12 cellular contexts compared by ENCODE assay signal in genomic region chr15:41079717-41080116, GRCh38.
"Had no signal": no experiment of that assay in that cellular context is flagged by ENCODE, and none has a peak within 500 bp of the region (broad histone marks: within the 10 kb centered on the region; RNA-seq: fewer than 3 reads in every experiment).

No MANE protein-coding gene starts in this region.

- H3K4me3 ChIP-seq: dorsolateral prefrontal cortex, stomach, thoracic aorta had no signal

- H3K9me3 ChIP-seq: stomach, thoracic aorta had no signal

- ATAC-seq: activated CD8-positive, alpha-beta T cell treated with anti-CD3 and anti-CD28 coated beads, Interleukin-2, amount 10 ng/mL, durations not matched to agents 7 days and 5 days; left lobe of liver had no signal

- H3K27ac ChIP-seq: dorsolateral prefrontal cortex, stomach, thoracic aorta had no signal

- H3K4me1 ChIP-seq: stomach had no signal

- H3K27me3 ChIP-seq: dorsolateral prefrontal cortex, stomach had no signal

- DNase-seq: activated CD4-positive, alpha-beta T cell treated with anti-CD3 and anti-CD28 coated beads for 4 hours; activated CD8-positive, alpha-beta T cell treated with anti-CD3 and anti-CD28 coated beads, Interleukin-2, amount 10 ng/mL, durations not matched to agents 7 days and 5 days; activated naive CD4-positive, alpha-beta T cell; amniotic stem cell; dorsolateral prefrontal cortex; immature natural killer cell; mammary epithelial cell; stimulated activated CD4-positive, alpha-beta T cell treated with anti-CD3 and anti-CD28 coated beads, Interleukin-2, amount 100 ng/mL, for 48 hours; stomach; T1000 had no signal
